In genomic region chr7:1101580-1102431, GRCh38 we compare ENCODE assay signal across 1 cellular context.
A peak's percentile ranks its signal among the peaks of the same experiment; 100 is the strongest.
TF ChIP-seq lines count a peak whose summit lies in the region.

No MANE protein-coding gene starts in this region.

TF ChIP-seq in HepG2, 621 proteins besides CTCF, POLR2A, EP300 and RAD21 (continues in another document):
- TF ChIP-seq U2AF1 (optimal IDR thresholded peaks at IDR 0.05; ENCODE audit: low read depth, low read length) (no peak), ZNF747 (CRISPR knock-in tag; IDR thresholded peaks at IDR 0.05; ENCODE audit: borderline replicate concordance) (no peak), ZNF598 (CRISPR knock-in tag; IDR thresholded peaks at IDR 0.05; ENCODE audit: borderline replicate concordance) (no peak), ZNF543 (CRISPR knock-in tag; IDR thresholded peaks at IDR 0.05) (0 out of 2 replicates have a peak, but pooled peaks have one; percentile 26), ZNF224 (CRISPR knock-in tag; IDR thresholded peaks at IDR 0.05) (0 out of 2 replicates have a peak, but pooled peaks have one; percentile 30), KLF6 (CRISPR knock-in tag; IDR thresholded peaks at IDR 0.05) (peak; percentile 83), TRIM24 (CRISPR knock-in tag; IDR thresholded peaks at IDR 0.05) (no peak), ZNF788 (CRISPR knock-in tag; IDR thresholded peaks at IDR 0.05; ENCODE audit: borderline replicate concordance) (no peak), BORCS8-MEF2B (CRISPR knock-in tag; IDR thresholded peaks at IDR 0.05) (peak; percentile 63; the same call in 1 of the 2 replicates), ZNF777 (CRISPR knock-in tag; IDR thresholded peaks at IDR 0.05) (no peak; the same call in 1 of the 2 replicates), MIER2 (CRISPR knock-in tag; IDR thresholded peaks at IDR 0.05) (no peak), THAP9 (CRISPR knock-in tag; IDR thresholded peaks at IDR 0.05; ENCODE audit: borderline replicate concordance) (no peak), ZNF225 (CRISPR knock-in tag; IDR thresholded peaks at IDR 0.05) (no peak), NR0B2 (CRISPR knock-in tag; IDR thresholded peaks at IDR 0.05) (0 out of 2 replicates have a peak, but pooled peaks have one; percentile 12), RARA (CRISPR knock-in tag; IDR thresholded peaks at IDR 0.05) (peak; percentile 44; the same call in 1 of the 2 replicates), NFRKB (IDR thresholded peaks at IDR 0.05) (no peak), NBN (conservative IDR thresholded peaks at IDR 0.05) (no peak), SYNCRIP (IDR thresholded peaks at IDR 0.05; ENCODE audit: insufficient read depth, low read depth, low read length) (no peak), ZNF468 (CRISPR knock-in tag; IDR thresholded peaks at IDR 0.05) (no peak), BHLHE40 (IDR thresholded peaks at IDR 0.05; ENCODE audit: low read length) (peak; percentile 90), ZMYM3 (CRISPR knock-in tag; IDR thresholded peaks at IDR 0.05) (no peak), POGZ (CRISPR knock-in tag; IDR thresholded peaks at IDR 0.05) (no peak), ZNF549 (CRISPR knock-in tag; IDR thresholded peaks at IDR 0.05) (no peak), ZNF546 (CRISPR knock-in tag; conservative IDR thresholded peaks at IDR 0.05) (no peak), JDP2 (CRISPR knock-in tag; IDR thresholded peaks at IDR 0.05; ENCODE audit: borderline replicate concordance) (no peak), PREB (CRISPR knock-in tag; IDR thresholded peaks at IDR 0.05) (no peak), ZNF768 (CRISPR knock-in tag; IDR thresholded peaks at IDR 0.05) (no peak), HMG20A (CRISPR knock-in tag; IDR thresholded peaks at IDR 0.05; ENCODE audit: borderline replicate concordance) (no peak), ZNF556 (CRISPR knock-in tag; IDR thresholded peaks at IDR 0.05; ENCODE audit: borderline replicate concordance) (no peak), SRY (CRISPR knock-in tag; IDR thresholded peaks at IDR 0.05) (no peak), FOSL1 (CRISPR knock-in tag; IDR thresholded peaks at IDR 0.05; ENCODE audit: borderline replicate concordance) (no peak), ZNF3 (CRISPR knock-in tag; IDR thresholded peaks at IDR 0.05) (no peak), ZNF460 (CRISPR knock-in tag; IDR thresholded peaks at IDR 0.05; ENCODE audit: borderline replicate concordance) (no peak), ZNF207 (IDR thresholded peaks at IDR 0.05; ENCODE audit: borderline replicate concordance) (no peak), SALL1 (CRISPR knock-in tag; IDR thresholded peaks at IDR 0.05) (peak; percentile 88), SCMH1 (CRISPR knock-in tag; IDR thresholded peaks at IDR 0.05; ENCODE audit: borderline replicate concordance) (no peak), ZNF362 (CRISPR knock-in tag; IDR thresholded peaks at IDR 0.05; ENCODE audit: borderline replicate concordance) (peak; percentile 84; the same call in 1 of the 2 replicates), ONECUT2 (CRISPR knock-in tag; IDR thresholded peaks at IDR 0.05) (no peak), ZNF235 (CRISPR knock-in tag; IDR thresholded peaks at IDR 0.05; ENCODE audit: borderline replicate concordance) (no peak), CHD2 (IDR thresholded peaks at IDR 0.05; ENCODE audit: low read depth, low read length) (no peak), ZNF446 (CRISPR knock-in tag; IDR thresholded peaks at IDR 0.05) (no peak), ZBTB46 (CRISPR knock-in tag; IDR thresholded peaks at IDR 0.05; ENCODE audit: borderline replicate concordance) (no peak), ZFAT (CRISPR knock-in tag; conservative IDR thresholded peaks at IDR 0.05) (no peak), GATAD1 (CRISPR knock-in tag; IDR thresholded peaks at IDR 0.05) (no peak), MEF2D (CRISPR knock-in tag; IDR thresholded peaks at IDR 0.05) (peak; percentile 71; the same call in 1 of the 2 replicates), ZNF564 (CRISPR knock-in tag; IDR thresholded peaks at IDR 0.05) (0 out of 2 replicates have a peak, but pooled peaks have one; percentile 28), AKAP8 (CRISPR knock-in tag; IDR thresholded peaks at IDR 0.05) (no peak), ZNF737 (CRISPR knock-in tag; IDR thresholded peaks at IDR 0.05; ENCODE audit: borderline replicate concordance) (no peak), ZBED4 (CRISPR knock-in tag; IDR thresholded peaks at IDR 0.05; ENCODE audit: borderline replicate concordance) (no peak)
- TF ChIP-seq, protein P1, sequence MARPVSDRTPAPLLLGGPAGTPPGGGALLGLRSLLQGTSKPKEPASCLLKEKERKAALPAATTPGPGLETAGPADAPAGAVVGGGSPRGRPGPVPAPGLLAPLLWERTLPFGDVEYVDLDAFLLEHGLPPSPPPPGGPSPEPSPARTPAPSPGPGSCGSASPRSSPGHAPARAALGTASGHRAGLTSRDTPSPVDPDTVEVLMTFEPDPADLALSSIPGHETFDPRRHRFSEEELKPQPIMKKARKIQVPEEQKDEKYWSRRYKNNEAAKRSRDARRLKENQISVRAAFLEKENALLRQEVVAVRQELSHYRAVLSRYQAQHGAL (CRISPR knock-in tag; IDR thresholded peaks at IDR 0.05; ENCODE audit: not compliant biosample characterization) = no peak
- TF ChIP-seq, protein P2, sequence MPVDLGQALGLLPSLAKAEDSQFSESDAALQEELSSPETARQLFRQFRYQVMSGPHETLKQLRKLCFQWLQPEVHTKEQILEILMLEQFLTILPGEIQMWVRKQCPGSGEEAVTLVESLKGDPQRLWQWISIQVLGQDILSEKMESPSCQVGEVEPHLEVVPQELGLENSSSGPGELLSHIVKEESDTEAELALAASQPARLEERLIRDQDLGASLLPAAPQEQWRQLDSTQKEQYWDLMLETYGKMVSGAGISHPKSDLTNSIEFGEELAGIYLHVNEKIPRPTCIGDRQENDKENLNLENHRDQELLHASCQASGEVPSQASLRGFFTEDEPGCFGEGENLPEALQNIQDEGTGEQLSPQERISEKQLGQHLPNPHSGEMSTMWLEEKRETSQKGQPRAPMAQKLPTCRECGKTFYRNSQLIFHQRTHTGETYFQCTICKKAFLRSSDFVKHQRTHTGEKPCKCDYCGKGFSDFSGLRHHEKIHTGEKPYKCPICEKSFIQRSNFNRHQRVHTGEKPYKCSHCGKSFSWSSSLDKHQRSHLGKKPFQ (CRISPR knock-in tag; IDR thresholded peaks at IDR 0.05; ENCODE audit: insufficient replicate concordance) = no peak
- TF ChIP-seq, protein P3, sequence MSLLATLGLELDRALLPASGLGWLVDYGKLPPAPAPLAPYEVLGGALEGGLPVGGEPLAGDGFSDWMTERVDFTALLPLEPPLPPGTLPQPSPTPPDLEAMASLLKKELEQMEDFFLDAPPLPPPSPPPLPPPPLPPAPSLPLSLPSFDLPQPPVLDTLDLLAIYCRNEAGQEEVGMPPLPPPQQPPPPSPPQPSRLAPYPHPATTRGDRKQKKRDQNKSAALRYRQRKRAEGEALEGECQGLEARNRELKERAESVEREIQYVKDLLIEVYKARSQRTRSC (CRISPR knock-in tag; IDR thresholded peaks at IDR 0.05; ENCODE audit: low read depth) = no peak
- TF ChIP-seq, protein P4, sequence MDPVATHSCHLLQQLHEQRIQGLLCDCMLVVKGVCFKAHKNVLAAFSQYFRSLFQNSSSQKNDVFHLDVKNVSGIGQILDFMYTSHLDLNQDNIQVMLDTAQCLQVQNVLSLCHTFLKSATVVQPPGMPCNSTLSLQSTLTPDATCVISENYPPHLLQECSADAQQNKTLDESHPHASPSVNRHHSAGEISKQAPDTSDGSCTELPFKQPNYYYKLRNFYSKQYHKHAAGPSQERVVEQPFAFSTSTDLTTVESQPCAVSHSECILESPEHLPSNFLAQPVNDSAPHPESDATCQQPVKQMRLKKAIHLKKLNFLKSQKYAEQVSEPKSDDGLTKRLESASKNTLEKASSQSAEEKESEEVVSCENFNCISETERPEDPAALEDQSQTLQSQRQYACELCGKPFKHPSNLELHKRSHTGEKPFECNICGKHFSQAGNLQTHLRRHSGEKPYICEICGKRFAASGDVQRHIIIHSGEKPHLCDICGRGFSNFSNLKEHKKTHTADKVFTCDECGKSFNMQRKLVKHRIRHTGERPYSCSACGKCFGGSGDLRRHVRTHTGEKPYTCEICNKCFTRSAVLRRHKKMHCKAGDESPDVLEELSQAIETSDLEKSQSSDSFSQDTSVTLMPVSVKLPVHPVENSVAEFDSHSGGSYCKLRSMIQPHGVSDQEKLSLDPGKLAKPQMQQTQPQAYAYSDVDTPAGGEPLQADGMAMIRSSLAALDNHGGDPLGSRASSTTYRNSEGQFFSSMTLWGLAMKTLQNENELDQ (CRISPR knock-in tag; IDR thresholded peaks at IDR 0.05; ENCODE audit: borderline replicate concordance) = no peak
